Comparison of ENCODE assay signal across 8 cellular contexts in the genomic region with DNA sequence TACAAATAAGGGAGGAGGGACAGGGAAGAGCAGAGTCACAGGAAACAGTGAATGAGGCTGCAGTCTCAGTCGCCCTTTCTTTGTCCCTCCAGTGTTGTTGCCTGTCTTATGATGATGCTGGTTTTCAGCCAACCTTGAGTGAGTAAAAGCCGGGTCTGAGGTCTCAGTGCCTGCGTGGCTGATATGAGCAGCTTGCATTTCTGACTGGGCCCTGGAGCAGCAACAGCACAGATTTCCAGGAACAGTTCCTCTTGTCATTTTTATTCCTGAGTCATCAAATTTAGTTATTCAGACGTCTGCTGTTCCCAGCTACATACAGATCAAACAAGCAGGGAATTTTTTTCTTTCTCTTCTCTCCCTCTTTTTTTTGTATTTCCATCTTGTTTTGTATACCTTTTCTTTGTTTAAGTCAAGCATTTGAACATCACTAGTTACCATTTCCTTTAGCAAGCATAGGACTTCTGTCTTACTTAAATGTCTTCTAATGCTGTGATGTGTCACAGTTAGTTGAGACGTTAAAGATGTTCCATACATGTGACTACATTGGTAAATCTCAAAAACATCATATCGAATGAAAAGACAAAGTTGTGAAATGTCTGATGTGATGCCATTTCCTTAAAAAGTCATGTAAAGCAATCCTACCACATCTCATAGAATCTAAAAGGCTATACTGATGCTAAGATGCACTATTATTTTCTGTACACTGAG. TPM values are rescaled to one million over a fixed set of nuclear protein-coding genes. Genes with fewer than 3 reads are reported as not detected.
A peak's percentile ranks its signal among the peaks of the same experiment; 100 is the strongest.
DNase-seq lines count a peak whose midpoint lies in the region; ATAC-seq and TF ChIP-seq lines count a peak whose summit lies in the region.

No MANE protein-coding gene starts in this region.

- H3K27me3 ChIP-seq in Panc1 (ENCODE audit: control insufficient read depth, insufficient read depth, low read length): peaks cover 19% of the 10 kb centered on the region
- H3K27me3 ChIP-seq in brain microvascular endothelial cell (replicated peaks): no peaks in the 10 kb centered on the region
- no peaks in the 10 kb centered on the region for H3K27me3 ChIP-seq in thymus (ENCODE audit: control insufficient read depth, insufficient read depth)
- H3K27me3 ChIP-seq in Karpas-422 (ENCODE audit: low read length): no peaks in the 10 kb centered on the region

- peak; percentile 51; the same call in 1 of the 2 replicates for ATAC-seq in Panc1
- ATAC-seq in HG03097 (IDR thresholded peaks at IDR 0.05; ENCODE audit: low FRiP score, unreplicated experiment): no peak

- H3K4me2 ChIP-seq in Karpas-422 (ENCODE audit: low read depth, low read length, poor library complexity, severe bottlenecking): no peak overlapping the region

- 43 to 69% methylated on average over 4 of the region's 6 CpGs for WGBS in mesodermal cell (ENCODE audit: insufficient coverage in 2 of 2), 2 experiments
- 20% methylated on average over 6 of the region's 6 CpGs for WGBS in thymus

- in situ Hi-C loops in Panc1 (cut with HindIII; ENCODE audit: low pct_unique_long_range_greater_than_20kb, low sequenced_read_pairs) (no loop called here), brain microvascular endothelial cell (cut with HindIII; ENCODE audit: low pct_ligation_motif_present, low sequenced_read_pairs) (no loop called here)

- no peaks in the 10 kb centered on the region for H3K4me1 ChIP-seq in Panc1 (ENCODE audit: control insufficient read depth, insufficient read depth, low read length)
- no peaks in the 10 kb centered on the region for H3K4me1 ChIP-seq in mesodermal cell (ENCODE audit: control insufficient read depth, insufficient read depth, low read length, poor library complexity, severe bottlenecking)
- H3K4me1 ChIP-seq in thymus (ENCODE audit: control insufficient read depth, insufficient read depth, low read length): peaks cover 7% of the 10 kb centered on the region
- no peaks in the 10 kb centered on the region for H3K4me1 ChIP-seq in Karpas-422 (ENCODE audit: low read length)

- no peaks in the 10 kb centered on the region for H3K9me2 ChIP-seq in Karpas-422 (replicated peaks; ENCODE audit: insufficient read depth, low read length)

- POLR2A ChIA-PET in Panc1 (lab: Charles Lee): no interaction called here

- H3K27ac ChIP-seq in Panc1 (ENCODE audit: low read length) (no peak overlapping the region), brain microvascular endothelial cell (peak overlapping the region; percentile 32), mesodermal cell (ENCODE audit: low read depth, low read length, severe bottlenecking) (peak overlapping the region; percentile 24), thymus (ENCODE audit: low read depth) (peak overlapping the region; percentile 88), Karpas-422 (ENCODE audit: low read length) (no peak overlapping the region)

- H3K36me3 ChIP-seq in Panc1 (ENCODE audit: control insufficient read depth, insufficient read depth, low read length) (no peaks in the 10 kb centered on the region), brain microvascular endothelial cell (replicated peaks) (no peaks in the 10 kb centered on the region), mesodermal cell (ENCODE audit: control insufficient read depth, insufficient read depth, low read length) (no peaks in the 10 kb centered on the region), thymus (ENCODE audit: control insufficient read depth, insufficient read depth) (no peaks in the 10 kb centered on the region), Karpas-422 (ENCODE audit: insufficient read depth, low read length) (no peaks in the 10 kb centered on the region)

- H3K4me3 ChIP-seq in Panc1 (ENCODE audit: low read depth in 2 of 2, low read length in 2 of 2) (no peak overlapping the region), brain microvascular endothelial cell (ENCODE audit: low read depth, low read length) (no peak overlapping the region), mesodermal cell (ENCODE audit: extremely low read depth, insufficient read depth, low read length, poor library complexity, severe bottlenecking) (no peak overlapping the region), thymus (ENCODE audit: low read length) (no peak overlapping the region), Karpas-422 (ENCODE audit: low read length) (no peak overlapping the region)

- no peaks in the 10 kb centered on the region for H4K20me1 ChIP-seq in Karpas-422 (ENCODE audit: insufficient read depth, low read depth, low read length)

- H2AFZ ChIP-seq in Karpas-422 (ENCODE audit: low read length): no peak overlapping the region

- TF ChIP-seq CTCF in Panc1 (IDR thresholded peaks at IDR 0.05): no peak
- no peak for TF ChIP-seq CTCF in brain microvascular endothelial cell (IDR thresholded peaks at IDR 0.05; ENCODE audit: low read depth, low read length, missing control alignments)

- intact Hi-C loops in Panc1 (cut with micrococcal nuclease; ENCODE audit: unreplicated experiment): no loop called here

- DNase-seq in EL (peak; percentile 41), Panc1 (ENCODE audit: low read depth, low spot score) (no peak), brain microvascular endothelial cell (peak; percentile 81), NCI-H2171 treated with DMSO at 0.1 percent for 48 hours (lab: John Stamatoyannopoulos, UW) (no peak), Karpas-422 (no peak)

- CTCF ChIA-PET in Panc1 (lab: Charles Lee): no interaction called here

- H3K79me2 ChIP-seq in Karpas-422 (ENCODE audit: low read length): no peaks in the 10 kb centered on the region

- no peaks in the 10 kb centered on the region for H3K9me3 ChIP-seq in Panc1 (ENCODE audit: control insufficient read depth, insufficient read depth, low read depth, low read length)
- H3K9me3 ChIP-seq in mesodermal cell (ENCODE audit: control insufficient read depth, low read length): no peaks in the 10 kb centered on the region
- H3K9me3 ChIP-seq in thymus (ENCODE audit: control insufficient read depth): no peaks in the 10 kb centered on the region
- H3K9me3 ChIP-seq in Karpas-422 (ENCODE audit: low read length): no peaks in the 10 kb centered on the region

- BruUV-seq in Panc1 (replicated peaks; lab: Mats Ljungman, UMichigan): no TSS peak

- H3K9ac ChIP-seq in Karpas-422 (ENCODE audit: low read length): no peak overlapping the region

RNA-seq across cellular contexts. Expression of a gene that starts 26.6 kb away (rescaled TPM):
- 0.18 TPM for total RNA-seq in Panc1 (2021; ENCODE audit: unreplicated experiment)
- polyA plus RNA-seq in Panc1 (2012; ENCODE audit: insufficient read length): not detected
- 0.92 TPM for polyA plus RNA-seq in mesodermal cell (2013, experiment 1 of 2)
- polyA plus RNA-seq in mesodermal cell (2013, experiment 2 of 2): 0.61 TPM
- polyA plus RNA-seq in thymus: 15.0 TPM
- 0.37 and 1.6 TPM in 2 replicates for total RNA-seq in Karpas-422 (2014; rRNA removed; shearing (Covaris generic); ENCODE audit: low replicate concordance)

Comparison
In these comparisons a context has a peak if more than half of its experiments do, and no peak if none do; other contexts are left out.
1. DNase-seq: peak in EL (single experiment) and brain microvascular endothelial cell (single experiment); none in Panc1 (single experiment), NCI-H2171 treated with DMSO at 0.1 percent for 48 hours (single experiment) and Karpas-422 (single experiment).
2. H3K27ac ChIP-seq: peak in brain microvascular endothelial cell (single experiment), mesodermal cell (single experiment) and thymus (single experiment); none in Panc1 (single experiment) and Karpas-422 (single experiment).